15 cellular contexts compared by ENCODE assay signal in genomic region chr21:40386981-40387380, GRCh38.
DNase-seq lines count a peak whose midpoint lies in the region; ATAC-seq and TF ChIP-seq lines count a peak whose summit lies in the region.
"Had no signal": no experiment of that assay in that cellular context is flagged by ENCODE, and none has a peak within 500 bp of the region (broad histone marks: within the 10 kb centered on the region; RNA-seq: fewer than 3 reads in every experiment).

No MANE protein-coding gene starts in this region.

- no peaks in the 10 kb centered on the region for H4K20me1 ChIP-seq in neural progenitor cell (ENCODE audit: low read depth)
- H4K20me1 ChIP-seq: BLaER1 had no signal

- H3K79me2 ChIP-seq in neural progenitor cell (ENCODE audit: low read depth), result no peaks in the 10 kb centered on the region

- no peak for TF ChIP-seq CTCF in 22Rv1 (IDR thresholded peaks at IDR 0.05)
- no peak for TF ChIP-seq CTCF in VCaP (conservative IDR thresholded peaks at IDR 0.05)
- no peak for TF ChIP-seq CTCF in neural progenitor cell (IDR thresholded peaks at IDR 0.05)
- TF ChIP-seq CTCF in body of pancreas (IDR thresholded peaks at IDR 0.05), result no peak

- DNase-seq in neural progenitor cell (ENCODE audit: low spot score), result no peak
- no peak for DNase-seq in body of pancreas
- DNase-seq in activated CD4-positive, alpha-beta T cell treated with anti-CD3 and anti-CD28 coated beads for 4 hours, result no peak
- DNase-seq: 8988T; CD8-positive, alpha-beta memory T cell; DMS 273 treated with DMSO at 0.1 percent for 48 hours; DMS79 had no signal

- H2AFZ ChIP-seq in neural progenitor cell (replicated peaks), result peak overlapping the region; percentile 37

- H3K9me3 ChIP-seq in neural progenitor cell (ENCODE audit: low read depth) (no peaks in the 10 kb centered on the region), body of pancreas (no peaks in the 10 kb centered on the region)
- H3K9me3 ChIP-seq: BE2C had no signal

- intact Hi-C loops in body of pancreas (cut with DNase I), result loop anchor here (5.0 kb wide), 1 partner anchor 245 kb away; no protein-coding TSS in a partner anchor

- TF ChIP-seq POLR2A in body of pancreas (IDR thresholded peaks at IDR 0.05), result no peak

- no peak overlapping the region for H3K4me2 ChIP-seq in neural progenitor cell
- H3K4me2 ChIP-seq: BLaER1 had no signal

- no peaks in the 10 kb centered on the region for H3K27me3 Mint-ChIP-seq in neural progenitor cell (ENCODE audit: insufficient read depth, low read depth)
- H3K27me3 Mint-ChIP-seq: CD4-positive, CD25-positive, alpha-beta regulatory T cell had no signal

- H3K27ac Mint-ChIP-seq in neural progenitor cell, result no peak overlapping the region
- H3K27ac Mint-ChIP-seq: CD14-positive monocyte; CD4-positive, alpha-beta memory T cell; CD4-positive, CD25-positive, alpha-beta regulatory T cell; CD8-positive, alpha-beta memory T cell had no signal

- H3K36me3 ChIP-seq in neural progenitor cell (no peaks in the 10 kb centered on the region), body of pancreas (replicated peaks in 1 of 2; ENCODE audit: insufficient read depth in 1 of 2, low read depth in 2 of 2) (no peaks in the 10 kb centered on the region)
- H3K36me3 ChIP-seq: BE2C, BLaER1 had no signal

- peaks cover 4% of the 10 kb centered on the region for H3K4me1 Mint-ChIP-seq in neural progenitor cell
- H3K4me1 Mint-ChIP-seq: CD14-positive monocyte; CD4-positive, alpha-beta memory T cell; CD4-positive, CD25-positive, alpha-beta regulatory T cell; CD8-positive, alpha-beta memory T cell had no signal

- H3K27ac ChIP-seq in 22Rv1, result peak overlapping the region; percentile 39
- peak overlapping the region; percentile 20; the same call in 1 of the 2 replicates for H3K27ac ChIP-seq in VCaP
- no peak overlapping the region for H3K27ac ChIP-seq in neural progenitor cell
- no peak overlapping the region for H3K27ac ChIP-seq in body of pancreas
- H3K27ac ChIP-seq: BLaER1 had no signal

- H3K9me3 Mint-ChIP-seq in neural progenitor cell, result no peaks in the 10 kb centered on the region

- H3K4me3 ChIP-seq in neural progenitor cell (no peak overlapping the region), body of pancreas (no peak overlapping the region)
- H3K4me3 ChIP-seq: BLaER1, GM12878 had no signal

- peaks cover 9% of the 10 kb centered on the region for H3K4me1 ChIP-seq in neural progenitor cell
- peaks cover 7% of the 10 kb centered on the region for H3K4me1 ChIP-seq in body of pancreas
- H3K4me1 ChIP-seq: BE2C, BLaER1 had no signal

- no peaks in the 10 kb centered on the region for H3K27me3 ChIP-seq in neural progenitor cell
- H3K27me3 ChIP-seq in body of pancreas, result no peaks in the 10 kb centered on the region
- H3K27me3 ChIP-seq: BE2C, BLaER1 had no signal

- H3F3A ChIP-seq in neural progenitor cell (ENCODE audit: low read depth), result no peaks in the 10 kb centered on the region

- H3K4me3 Mint-ChIP-seq in neural progenitor cell, result no peak overlapping the region
- H3K4me3 Mint-ChIP-seq: CD14-positive monocyte; CD4-positive, alpha-beta memory T cell; CD4-positive, CD25-positive, alpha-beta regulatory T cell; CD8-positive, alpha-beta memory T cell had no signal

- H3K9ac ChIP-seq in neural progenitor cell, result no peak overlapping the region
- H3K9ac ChIP-seq: BLaER1 had no signal

- no peak for ATAC-seq in body of pancreas
- ATAC-seq: GM12878 had no signal

- H3K36me3 Mint-ChIP-seq in neural progenitor cell, result no peaks in the 10 kb centered on the region
- H3K36me3 Mint-ChIP-seq: CD14-positive monocyte; CD4-positive, alpha-beta memory T cell; CD4-positive, CD25-positive, alpha-beta regulatory T cell; CD8-positive, alpha-beta memory T cell had no signal

Comparison
In these comparisons a context has a peak if more than half of its experiments do, and no peak if none do; other contexts are left out.
1. H3K27ac ChIP-seq: peak in 22Rv1 (single experiment) and VCaP (single experiment); none in neural progenitor cell (single experiment) and body of pancreas (0 of 4).